In the genomic region with DNA sequence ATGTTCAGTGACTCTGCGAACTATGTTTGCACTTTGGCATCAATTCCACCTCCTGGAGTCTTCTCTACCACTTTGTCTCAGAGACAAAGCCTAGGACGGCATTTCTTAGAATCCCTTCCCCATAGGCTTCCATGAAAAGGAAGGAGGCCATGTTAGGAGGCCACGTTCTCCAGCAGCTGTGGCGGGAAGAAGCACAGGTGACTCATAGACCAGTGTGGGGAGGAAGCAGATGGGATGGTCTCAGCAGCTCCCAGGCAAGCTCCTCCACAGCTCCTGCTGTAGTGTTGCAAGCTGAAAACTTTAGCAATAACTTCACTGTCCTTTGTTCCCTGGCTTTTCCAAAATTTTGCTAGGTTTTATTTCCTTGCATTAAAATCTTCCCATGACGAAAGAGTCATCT, we compare ENCODE assay signal across 15 cellular contexts.
A peak's percentile ranks its signal among the peaks of the same experiment; 100 is the strongest.
DNase-seq lines count a peak whose midpoint lies in the region; ATAC-seq, FAIRE-seq and TF ChIP-seq lines count a peak whose summit lies in the region.
"Had no signal": no experiment of that assay in that cellular context is flagged by ENCODE, and none has a peak within 500 bp of the region (broad histone marks: within the 10 kb centered on the region; RNA-seq: fewer than 3 reads in every experiment).

No MANE protein-coding gene starts in this region.

- DNase-seq in activated naive CD4-positive, alpha-beta T cell treated with anti-CD3 and anti-CD28 coated beads, Interleukin-2, amount 10 ng/mL, durations not matched to agents 7 days and 5 days, result peak; percentile 23
- no peak for DNase-seq in activated naive CD4-positive, alpha-beta T cell treated with anti-CD3 and anti-CD28 coated beads, Interleukin-2, amount 50 U/mL, for 16 hours
- DNase-seq in LHCN-M2 (ENCODE audit: low read depth) (peak; percentile 2), WTC11 (ENCODE audit: low spot score) (no peak), urothelium cell line (ENCODE audit: low spot score) (peak; percentile 14), SW 1271 (lab: John Stamatoyannopoulos, UW) (no peak), NCI-H526 treated with DMSO at 0.1 percent for 48 hours (lab: John Stamatoyannopoulos, UW) (no peak)
- DNase-seq: activated CD4-positive, CD25-positive, alpha-beta regulatory T cell treated with anti-CD3 and anti-CD28 coated beads, Interleukin-2, amount 50 U/mL, for 72 hours; effector CD8-positive, alpha-beta T cell; hypothalamus; NCI-H1105; right cardiac atrium had no signal

- H3K9me3 Mint-ChIP-seq in activated naive CD4-positive, alpha-beta T cell treated with anti-CD3 and anti-CD28 coated beads, Interleukin-2, amount 10 ng/mL, durations not matched to agents 7 days and 5 days, result no peaks in the 10 kb centered on the region
- peaks cover 25% of the 10 kb centered on the region for H3K9me3 Mint-ChIP-seq in WTC11

- H3K4me3 Mint-ChIP-seq in activated naive CD4-positive, alpha-beta T cell treated with anti-CD3 and anti-CD28 coated beads, Interleukin-2, amount 10 ng/mL, durations not matched to agents 7 days and 5 days, result no peak overlapping the region
- H3K4me3 Mint-ChIP-seq in WTC11, result no peak overlapping the region
- H3K4me3 Mint-ChIP-seq: activated naive CD8-positive, alpha-beta T cell had no signal

- H3K27me3 Mint-ChIP-seq in activated naive CD4-positive, alpha-beta T cell treated with anti-CD3 and anti-CD28 coated beads, Interleukin-2, amount 10 ng/mL, durations not matched to agents 7 days and 5 days, result peaks cover 14% of the 10 kb centered on the region
- peaks cover 4% of the 10 kb centered on the region for H3K27me3 Mint-ChIP-seq in WTC11 (ENCODE audit: low read depth)

- no peak for TF ChIP-seq CTCF in WTC11 (IDR thresholded peaks at IDR 0.05)

- no peak for FAIRE-seq in urothelium cell line (lab: Jason Lieb, UNC)

- peaks cover 21% of the 10 kb centered on the region for H3K4me1 Mint-ChIP-seq in activated naive CD4-positive, alpha-beta T cell treated with anti-CD3 and anti-CD28 coated beads, Interleukin-2, amount 10 ng/mL, durations not matched to agents 7 days and 5 days
- H3K4me1 Mint-ChIP-seq in WTC11, result peaks cover 74% of the 10 kb centered on the region

- no peaks in the 10 kb centered on the region for H3K36me3 Mint-ChIP-seq in activated naive CD4-positive, alpha-beta T cell treated with anti-CD3 and anti-CD28 coated beads, Interleukin-2, amount 10 ng/mL, durations not matched to agents 7 days and 5 days
- peaks cover 36% of the 10 kb centered on the region for H3K36me3 Mint-ChIP-seq in WTC11
- H3K36me3 Mint-ChIP-seq: activated naive CD8-positive, alpha-beta T cell had no signal

- POLR2A ChIA-PET in WTC11 (lab: Charles Lee), result no interaction called here

- no peak overlapping the region for H3K27ac Mint-ChIP-seq in activated naive CD4-positive, alpha-beta T cell treated with anti-CD3 and anti-CD28 coated beads, Interleukin-2, amount 10 ng/mL, durations not matched to agents 7 days and 5 days
- peak overlapping the region; percentile 97 for H3K27ac Mint-ChIP-seq in WTC11
- H3K27ac Mint-ChIP-seq: activated naive CD8-positive, alpha-beta T cell had no signal

- ATAC-seq in WTC11, result no peak
- ATAC-seq in GM18502 (IDR thresholded peaks at IDR 0.05; ENCODE audit: poor library complexity, unreplicated experiment), result no peak
- ATAC-seq: right cardiac atrium, Right ventricle myocardium inferior had no signal

- CTCF ChIA-PET in activated naive CD4-positive, alpha-beta T cell treated with anti-CD3 and anti-CD28 coated beads, Interleukin-2, amount 10 ng/mL, durations not matched to agents 7 days and 5 days (lab: Charles Lee), result no interaction called here
- CTCF ChIA-PET in WTC11 (lab: Charles Lee), result no interaction called here

TF ChIP-seq in WTC11, 78 proteins besides CTCF, POLR2A, EP300 and RAD21:
- TF ChIP-seq, protein P1, sequence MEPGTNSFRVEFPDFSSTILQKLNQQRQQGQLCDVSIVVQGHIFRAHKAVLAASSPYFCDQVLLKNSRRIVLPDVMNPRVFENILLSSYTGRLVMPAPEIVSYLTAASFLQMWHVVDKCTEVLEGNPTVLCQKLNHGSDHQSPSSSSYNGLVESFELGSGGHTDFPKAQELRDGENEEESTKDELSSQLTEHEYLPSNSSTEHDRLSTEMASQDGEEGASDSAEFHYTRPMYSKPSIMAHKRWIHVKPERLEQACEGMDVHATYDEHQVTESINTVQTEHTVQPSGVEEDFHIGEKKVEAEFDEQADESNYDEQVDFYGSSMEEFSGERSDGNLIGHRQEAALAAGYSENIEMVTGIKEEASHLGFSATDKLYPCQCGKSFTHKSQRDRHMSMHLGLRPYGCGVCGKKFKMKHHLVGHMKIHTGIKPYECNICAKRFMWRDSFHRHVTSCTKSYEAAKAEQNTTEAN (CRISPR knock-in tag; IDR thresholded peaks at IDR 0.05), result no peak
- 0 out of 2 replicates have a peak, but pooled peaks have one; percentile 51 for TF ChIP-seq ZNF317 (CRISPR knock-in tag; IDR thresholded peaks at IDR 0.05; ENCODE audit: borderline replicate concordance, low read depth)
TF ChIP-seq in WTC11: peak in this region for 1.

Comparison
In these comparisons a context has a peak if more than half of its experiments do, and no peak if none do; other contexts are left out.
1. DNase-seq: peak in activated naive CD4-positive, alpha-beta T cell treated with anti-CD3 and anti-CD28 coated beads, Interleukin-2, amount 10 ng/mL, durations not matched to agents 7 days and 5 days (single experiment), LHCN-M2 (single experiment) and urothelium cell line (single experiment); none in activated naive CD4-positive, alpha-beta T cell treated with anti-CD3 and anti-CD28 coated beads, Interleukin-2, amount 50 U/mL, for 16 hours (single experiment), WTC11 (single experiment), SW 1271 (0 of 2) and NCI-H526 treated with DMSO at 0.1 percent for 48 hours (single experiment).